7 cellular contexts compared by ENCODE assay signal in the genomic region with DNA sequence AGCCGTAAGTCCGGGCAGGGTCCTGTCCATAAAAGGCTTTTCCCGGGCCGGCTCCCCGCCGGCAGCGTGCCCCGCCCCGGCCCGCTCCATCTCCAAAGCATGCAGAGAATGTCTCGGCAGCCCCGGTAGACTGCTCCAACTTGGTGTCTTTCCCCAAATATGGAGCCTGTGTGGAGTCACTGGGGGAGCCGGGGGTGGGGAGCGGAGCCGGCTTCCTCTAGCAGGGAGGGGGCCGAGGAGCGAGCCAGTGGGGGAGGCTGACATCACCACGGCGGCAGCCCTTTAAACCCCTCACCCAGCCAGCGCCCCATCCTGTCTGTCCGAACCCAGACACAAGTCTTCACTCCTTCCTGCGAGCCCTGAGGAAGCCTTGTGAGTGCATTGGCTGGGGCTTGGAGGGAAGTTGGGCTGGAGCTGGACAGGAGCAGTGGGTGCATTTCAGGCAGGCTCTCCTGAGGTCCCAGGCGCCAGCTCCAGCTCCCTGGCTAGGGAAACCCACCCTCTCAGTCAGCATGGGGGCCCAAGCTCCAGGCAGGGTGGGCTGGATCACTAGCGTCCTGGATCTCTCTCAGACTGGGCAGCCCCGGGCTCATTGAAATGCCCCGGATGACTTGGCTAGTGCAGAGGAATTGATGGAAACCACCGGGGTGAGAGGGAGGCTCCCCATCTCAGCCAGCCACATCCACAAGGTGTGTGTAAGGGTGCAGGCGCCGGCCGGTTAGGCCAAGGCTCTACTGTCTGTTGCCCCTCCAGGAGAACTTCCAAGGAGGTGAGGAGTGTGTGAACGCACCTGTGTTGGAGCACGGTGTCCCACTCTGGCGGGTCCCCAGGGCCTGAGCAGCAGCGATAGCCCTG. TPM values are rescaled to one million over a fixed set of nuclear protein-coding genes. Genes with fewer than 3 reads are reported as not detected.
DNase-seq lines count a peak whose midpoint lies in the region; ATAC-seq and TF ChIP-seq lines count a peak whose summit lies in the region.

A gene (plus strand): TSS at position 310 of the 855 bp plus-strand sequence. CDS start 3,644 bp downstream, outside the sequence.

- H3K27ac Mint-ChIP-seq in endothelial cell (ENCODE audit: unreplicated experiment): peak within 1 kb of the TSS; percentile 30

- peak; percentile 74 for ATAC-seq in upper lobe of right lung

- peaks cover 11% of the 10 kb centered on the region for H3K4me1 Mint-ChIP-seq in endothelial cell (ENCODE audit: unreplicated experiment)

- intact Hi-C loops in upper lobe of right lung (cut with DNase I): no loop called here

- H3K4me3 ChIP-seq in upper lobe of right lung: peak within 1 kb of the TSS; percentile 48

- H3K27ac ChIP-seq in upper lobe of right lung: peak within 1 kb of the TSS; percentile 85

- peak within 1 kb of the TSS; percentile 37 for H3K4me3 Mint-ChIP-seq in endothelial cell (ENCODE audit: unreplicated experiment)

- H3K36me3 ChIP-seq in upper lobe of right lung: peaks cover 17% of the 10 kb centered on the region

- H3K9me3 ChIP-seq in upper lobe of right lung: no peaks in the 10 kb centered on the region

- no peaks in the 10 kb centered on the region for H3K27me3 ChIP-seq in upper lobe of right lung

- DNase-seq in M059J (ENCODE audit: low read depth) (peak; percentile 92), endothelial cell (ENCODE audit: low spot score) (peak; percentile 48), mesenteric fat pad (ENCODE audit: low spot score) (no peak), upper lobe of right lung (peak; percentile 78), NCI-H2107 (lab: John Stamatoyannopoulos, UW) (no peak), GOT3 (lab: John Stamatoyannopoulos, UW) (no peak)
- no peak for DNase-seq in activated CD8-positive, alpha-beta memory T cell treated with anti-CD3 and anti-CD28 coated beads, Interleukin-2, amount 50 U/mL, for 48 hours

- TF ChIP-seq CTCF in endothelial cell (IDR thresholded peaks at IDR 0.05; ENCODE audit: unreplicated experiment) (no peak), upper lobe of right lung (IDR thresholded peaks at IDR 0.05) (no peak)

- H3K36me3 Mint-ChIP-seq in endothelial cell (ENCODE audit: low read depth, unreplicated experiment): peaks cover 18% of the 10 kb centered on the region

- peaks cover 18% of the 10 kb centered on the region for H3K4me1 ChIP-seq in upper lobe of right lung

- no peaks in the 10 kb centered on the region for H3K9me3 Mint-ChIP-seq in endothelial cell (ENCODE audit: unreplicated experiment)

- peaks cover 24% of the 10 kb centered on the region for H3K27me3 Mint-ChIP-seq in endothelial cell (ENCODE audit: unreplicated experiment)

RNA-seq across cellular contexts. Expression of the gene that starts here (rescaled TPM):
- 335 and 409 TPM in 2 replicates for total RNA-seq in M059J (2014; rRNA removed; shearing (Covaris generic))
- 25.4 TPM for total RNA-seq in endothelial cell (ENCODE audit: unreplicated experiment)
- 923 TPM for total RNA-seq in mesenteric fat pad
- total RNA-seq in upper lobe of right lung: 465 TPM

Comparison
In these comparisons a context has a peak if more than half of its experiments do, and no peak if none do; other contexts are left out.
1. RNA of the gene that starts here (total RNA-seq): 923 TPM in mesenteric fat pad (single experiment), 465 TPM in upper lobe of right lung (single experiment) and 335 to 409 TPM in M059J; 25.4 TPM in endothelial cell (single experiment); every median in the first group is over 10 times any median in the second.
2. DNase-seq: peak in M059J (single experiment), endothelial cell (single experiment) and upper lobe of right lung (single experiment); none in mesenteric fat pad (single experiment), activated CD8-positive, alpha-beta memory T cell treated with anti-CD3 and anti-CD28 coated beads, Interleukin-2, amount 50 U/mL, for 48 hours (single experiment), NCI-H2107 (single experiment) and GOT3 (single experiment).